8 cellular contexts compared by ENCODE assay signal in the genomic region with DNA sequence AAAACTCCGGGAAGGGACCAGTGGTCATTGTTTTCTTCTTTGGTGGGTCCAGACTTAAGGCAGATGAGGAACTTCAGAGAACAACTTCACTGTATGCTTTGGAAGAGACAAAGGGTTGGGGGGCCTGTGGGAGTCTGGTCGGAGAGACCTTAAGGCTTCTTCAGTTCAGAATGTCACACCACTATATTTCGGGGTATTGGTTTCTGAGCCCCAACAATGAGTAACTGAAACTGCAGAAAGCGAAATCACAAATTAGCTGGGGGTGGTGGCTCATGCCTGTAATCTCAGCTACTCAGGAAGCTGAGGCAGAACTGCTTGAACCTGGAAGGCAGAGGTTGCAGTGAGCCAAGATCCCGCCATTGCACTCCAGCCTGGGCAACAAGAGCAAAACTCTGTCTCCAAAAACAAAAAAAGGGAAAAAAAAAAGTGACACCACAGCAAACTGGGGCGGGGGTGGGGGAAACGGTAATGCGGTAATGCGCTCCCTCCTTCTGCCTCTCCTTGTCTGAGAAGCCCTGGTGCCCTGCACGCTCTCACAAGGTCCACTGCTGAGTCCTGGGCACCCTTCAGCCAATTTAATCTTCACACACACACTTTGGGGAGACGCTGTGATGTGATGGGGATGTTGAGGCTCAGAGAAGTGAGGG. TPM values are rescaled to one million over a fixed set of nuclear protein-coding genes. Genes with fewer than 3 reads are reported as not detected.
DNase-seq lines count a peak whose midpoint lies in the region; ATAC-seq and TF ChIP-seq lines count a peak whose summit lies in the region.

No MANE protein-coding gene starts in this region.

- H3K36me3 ChIP-seq in GM06990 (ENCODE audit: control insufficient read depth, insufficient read depth, low read length) (no peaks in the 10 kb centered on the region), ascending aorta (no peaks in the 10 kb centered on the region), neuronal stem cell (replicated peaks in 1 of 2; ENCODE audit: control insufficient read depth in 2 of 2, insufficient read depth in 2 of 2, low read length in 2 of 2) (no peaks in the 10 kb centered on the region)

- H3K79me1 ChIP-seq in neuronal stem cell (ENCODE audit: low read depth, low read length), result peaks cover 1% of the 10 kb centered on the region

- no peak overlapping the region for H2BK120ac ChIP-seq in neuronal stem cell (ENCODE audit: low read depth, low read length)

- peak overlapping the region; percentile 90 for H2AFZ ChIP-seq in neuronal stem cell (ENCODE audit: low read length)

- H3K4me2 ChIP-seq in neuronal stem cell (ENCODE audit: insufficient read depth, low read length, poor library complexity, severe bottlenecking), result no peak overlapping the region

- H3K9me3 ChIP-seq in ascending aorta, result no peaks in the 10 kb centered on the region
- H3K9me3 ChIP-seq in neuronal stem cell (replicated peaks in 1 of 2; ENCODE audit: control insufficient read depth in 2 of 2, insufficient read depth in 1 of 2, low read depth in 1 of 2, low read length in 2 of 2), result no peaks in the 10 kb centered on the region

- no peak overlapping the region for H4K91ac ChIP-seq in neuronal stem cell (ENCODE audit: low read depth, low read length, poor library complexity)

- peaks cover 12 to 39% of the 10 kb centered on the region in 2 donors for H3K4me1 ChIP-seq in ascending aorta
- peaks cover 15 to 24% of the 10 kb centered on the region in 2 donors for H3K4me1 ChIP-seq in neuronal stem cell (ENCODE audit: control insufficient read depth in 2 of 2, insufficient read depth in 1 of 2, low read depth in 1 of 2, low read length in 2 of 2)

- no peak overlapping the region for H2AK5ac ChIP-seq in neuronal stem cell (ENCODE audit: low read depth, low read length)

- no peak overlapping the region for H3K23ac ChIP-seq in neuronal stem cell (ENCODE audit: low read depth, low read length, poor library complexity)

- no peak overlapping the region for H3K14ac ChIP-seq in neuronal stem cell (ENCODE audit: low read length)

- H3K4ac ChIP-seq in neuronal stem cell (ENCODE audit: low read length), result no peak overlapping the region

- H2BK5ac ChIP-seq in neuronal stem cell (ENCODE audit: low read length), result no peak overlapping the region

- H3K27ac ChIP-seq in ascending aorta (peak overlapping the region; percentile 99 to 100), neuronal stem cell (replicated peaks; ENCODE audit: low read length) (no peak overlapping the region)

- TF ChIP-seq CTCF in GM06990 (IDR thresholded peaks at IDR 0.05; ENCODE audit: insufficient read depth, low read length, poor library complexity, severe bottlenecking) (no peak), ascending aorta (IDR thresholded peaks at IDR 0.05) (no peak)

- intact Hi-C loops in ascending aorta (cut with DNase I), result loop anchor here (1.0 to 5.0 kb wide), 2 partner anchors 27 to 209 kb away; a partner anchor contains a TSS

- ATAC-seq in GM21529 (IDR thresholded peaks at IDR 0.05; ENCODE audit: unreplicated experiment), result peak; percentile 45
- ATAC-seq in GM19023 (IDR thresholded peaks at IDR 0.05; ENCODE audit: unreplicated experiment), result no peak

- DNase-seq in GM06990 (ENCODE audit: extremely low read depth, insufficient read length) (peak; percentile 52), ascending aorta (ENCODE audit: low spot score in 2 of 2) (no peak), neuronal stem cell (ENCODE audit: low spot score) (no peak), SK-N-DZ (ENCODE audit: low spot score) (no peak), KG1 (lab: John Stamatoyannopoulos, UW) (no peak)
- DNase-seq in activated CD4-positive, CD25-positive, alpha-beta regulatory T cell (lab: John Stamatoyannopoulos, UW), result no peak

- H3K27me3 ChIP-seq in GM06990 (replicated peaks; ENCODE audit: control insufficient read depth, insufficient read depth, low read length) (no peaks in the 10 kb centered on the region), ascending aorta (no peaks in the 10 kb centered on the region), neuronal stem cell (ENCODE audit: control insufficient read depth in 3 of 3, insufficient read depth in 3 of 3, low read depth in 1 of 3, low read length in 3 of 3) (no peaks in the 10 kb centered on the region)

- no CpG with 5 or more reads among the region's 11 CpGs for WGBS in neuronal stem cell (ENCODE audit: extremely low coverage in 2 of 2, insufficient read length in 2 of 2, insufficient replicate concordance in 1 of 2), 2 donors

- no peak overlapping the region for H3K4me3 ChIP-seq in GM06990 (replicated peaks; ENCODE audit: low read depth, low read length)
- H3K4me3 ChIP-seq in ascending aorta, result peak overlapping the region in 1 of 2 donors; percentile 79
- no peak overlapping the region for H3K4me3 ChIP-seq in neuronal stem cell (ENCODE audit: low read length in 2 of 2)

- H2BK12ac ChIP-seq in neuronal stem cell (ENCODE audit: low read length), result no peak overlapping the region

- H3K18ac ChIP-seq in neuronal stem cell (ENCODE audit: low read length), result no peak overlapping the region

- no peak overlapping the region for H3K9ac ChIP-seq in neuronal stem cell (ENCODE audit: low read depth, low read length, poor library complexity)

- H2BK15ac ChIP-seq in neuronal stem cell (ENCODE audit: low read length), result no peak overlapping the region

- H4K8ac ChIP-seq in neuronal stem cell (ENCODE audit: low read depth, low read length), result no peak overlapping the region

RNA-seq across cellular contexts. Expression of a gene that starts 2.2 kb away (rescaled TPM):
- total RNA-seq in ascending aorta, result 882 TPM
- 0.18 TPM for polyA plus RNA-seq in neuronal stem cell (2013, experiment 1 of 2)
- polyA plus RNA-seq in neuronal stem cell (2013, experiment 2 of 2), result 0.29 TPM
- polyA plus RNA-seq in SK-N-DZ (2014; cell fraction: cytosol; rRNA removed), result not detected in 2 replicates
- not detected in 2 replicates for polyA plus RNA-seq in SK-N-DZ (2014; cell fraction: nucleus; rRNA removed)

RNA-seq across cellular contexts. Expression of a gene that starts 7.7 kb away (rescaled TPM):
- 250 TPM for total RNA-seq in ascending aorta
- 0.21 TPM for polyA plus RNA-seq in neuronal stem cell (2013, experiment 1 of 2)
- 0.29 TPM for polyA plus RNA-seq in neuronal stem cell (2013, experiment 2 of 2)
- polyA plus RNA-seq in SK-N-DZ (2014; cell fraction: cytosol; rRNA removed), result 107 and 138 TPM in 2 replicates
- polyA plus RNA-seq in SK-N-DZ (2014; cell fraction: nucleus; rRNA removed), result 117 and 139 TPM in 2 replicates

RNA-seq across cellular contexts. Expression of a gene that starts 8.7 kb away (rescaled TPM):
- 282 TPM for total RNA-seq in ascending aorta
- 0.52 TPM for polyA plus RNA-seq in neuronal stem cell (2013, experiment 1 of 2)
- 0.40 TPM for polyA plus RNA-seq in neuronal stem cell (2013, experiment 2 of 2)
- polyA plus RNA-seq in SK-N-DZ (2014; cell fraction: cytosol; rRNA removed), result 5.3 and 5.5 TPM in 2 replicates
- 9.7 and 14.5 TPM in 2 replicates for polyA plus RNA-seq in SK-N-DZ (2014; cell fraction: nucleus; rRNA removed)

RNA-seq across cellular contexts. Expression of a gene that starts 54.0 kb away (rescaled TPM):
- total RNA-seq in ascending aorta, result not detected
- not detected for polyA plus RNA-seq in neuronal stem cell (2013, experiment 1 of 2)
- not detected for polyA plus RNA-seq in neuronal stem cell (2013, experiment 2 of 2)
- not detected in 2 replicates for polyA plus RNA-seq in SK-N-DZ (2014; cell fraction: cytosol; rRNA removed)
- not detected in 2 replicates for polyA plus RNA-seq in SK-N-DZ (2014; cell fraction: nucleus; rRNA removed)
